8 cellular contexts compared by ENCODE assay signal in the genomic region with DNA sequence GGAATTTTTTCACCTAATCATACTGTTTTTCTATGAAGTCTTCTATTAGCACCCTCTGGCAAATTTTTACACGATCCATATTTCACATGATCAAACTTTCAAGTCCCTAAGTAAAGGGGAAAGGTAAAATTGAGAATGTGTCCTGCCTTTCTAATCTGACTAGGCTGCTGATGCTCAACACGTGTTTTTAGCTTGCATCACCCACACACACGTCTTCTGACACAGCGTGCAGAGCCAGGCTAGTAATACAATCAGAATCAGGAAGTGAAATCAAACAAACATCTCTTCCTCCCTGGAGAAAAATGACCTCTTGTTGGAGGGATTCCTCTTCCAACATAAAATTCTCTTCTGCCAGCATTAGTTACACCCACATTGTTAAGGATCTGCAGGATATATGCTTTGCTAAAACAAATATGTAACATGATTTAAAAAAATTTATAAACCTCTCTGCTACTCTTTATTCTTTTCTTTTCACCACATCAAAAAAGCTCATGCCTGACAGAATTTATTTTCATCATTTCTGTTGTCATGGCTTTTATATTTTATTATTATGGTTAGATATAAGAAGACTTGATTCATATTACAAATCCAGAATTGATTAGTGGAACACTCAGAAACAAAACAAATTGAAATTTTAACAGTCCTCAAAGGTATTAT.
DNase-seq lines count a peak whose midpoint lies in the region; FAIRE-seq and TF ChIP-seq lines count a peak whose summit lies in the region.

No MANE protein-coding gene starts in this region.

- H3K27me3 ChIP-seq in Loucy (ENCODE audit: insufficient read depth, low read length, poor library complexity, severe bottlenecking), result no peaks in the 10 kb centered on the region

- no peaks in the 10 kb centered on the region for H4K20me1 ChIP-seq in Loucy (ENCODE audit: insufficient read depth, low read length, poor library complexity, severe bottlenecking)

- H3K79me2 ChIP-seq in Loucy (ENCODE audit: insufficient read depth, low read length), result no peaks in the 10 kb centered on the region

- H3K4me1 ChIP-seq in Loucy (ENCODE audit: insufficient read depth, low read length, poor library complexity, severe bottlenecking), result peaks cover 31% of the 10 kb centered on the region

- H3K4me3 ChIP-seq in Loucy (ENCODE audit: low read length, poor library complexity, severe bottlenecking), result no peak overlapping the region
- no peak overlapping the region for H3K4me3 ChIP-seq in foreskin fibroblast (ENCODE audit: low read depth in 1 of 2, low read length in 2 of 2)
- no peak overlapping the region for H3K4me3 ChIP-seq in retinal pigment epithelial cell (ENCODE audit: low read length)

- DNase-seq in activated naive CD4-positive, alpha-beta T cell treated with Interleukin-2 at 50 U/mL for 16 hours, result peak; percentile 45
- DNase-seq in activated naive CD4-positive, alpha-beta T cell (lab: John Stamatoyannopoulos, UW), result no peak
- DNase-seq in activated CD4-positive, alpha-beta T cell treated with anti-CD3 and anti-CD28 coated beads, Interleukin-2, amount 50 U/mL, for 4 hours, result peak; percentile 31 to 42
- DNase-seq in foreskin fibroblast (peak; percentile 88 to 94), retinal pigment epithelial cell (ENCODE audit: low read depth) (peak; percentile 67), frontal cortex (ENCODE audit: low spot score in 2 of 2) (no peak), COR-L47 (lab: John Stamatoyannopoulos, UW) (no peak)

- H3K36me3 ChIP-seq in Loucy (ENCODE audit: insufficient read depth, low read length), result no peaks in the 10 kb centered on the region

- TF ChIP-seq CTCF in Loucy (conservative IDR thresholded peaks at IDR 0.05; ENCODE audit: low read length), result no peak
- no peak for TF ChIP-seq CTCF in foreskin fibroblast (IDR thresholded peaks at IDR 0.05; ENCODE audit: low read depth, low read length)
- no peak for TF ChIP-seq CTCF in retinal pigment epithelial cell (conservative IDR thresholded peaks at IDR 0.05; ENCODE audit: low read depth, low read length)

- H3K4me2 ChIP-seq in Loucy (ENCODE audit: low read depth, low read length, poor library complexity, severe bottlenecking), result no peak overlapping the region

- no peaks in the 10 kb centered on the region for H3K9me2 ChIP-seq in Loucy (replicated peaks; ENCODE audit: low read depth, low read length)

- FAIRE-seq in frontal cortex (lab: Jason Lieb, UNC), result no peak

- no peaks in the 10 kb centered on the region for H3K9me3 ChIP-seq in Loucy (ENCODE audit: insufficient read depth, low read depth, low read length)

- H3K9ac ChIP-seq in Loucy (ENCODE audit: low read depth, low read length, poor library complexity, severe bottlenecking), result no peak overlapping the region

- H2AFZ ChIP-seq in Loucy (ENCODE audit: low read length), result peak overlapping the region; percentile 64

- H3F3A ChIP-seq in Loucy (ENCODE audit: low read depth), result no peaks in the 10 kb centered on the region

Comparison
In these comparisons a context has a peak if more than half of its experiments do, and no peak if none do; other contexts are left out.
1. DNase-seq: peak in activated naive CD4-positive, alpha-beta T cell treated with Interleukin-2 at 50 U/mL for 16 hours (single experiment), activated CD4-positive, alpha-beta T cell treated with anti-CD3 and anti-CD28 coated beads, Interleukin-2, amount 50 U/mL, for 4 hours (2 of 2), foreskin fibroblast (2 of 2) and retinal pigment epithelial cell (single experiment); none in activated naive CD4-positive, alpha-beta T cell (0 of 4), frontal cortex (0 of 2) and COR-L47 (single experiment).